Comparison of ENCODE assay signal across 24 cellular contexts in genomic region chr2:23528171-23528570, GRCh38.
"Had no signal": no experiment of that assay in that cellular context is flagged by ENCODE, and none has a peak within 500 bp of the region (broad histone marks: within the 10 kb centered on the region; RNA-seq: fewer than 3 reads in every experiment).

No MANE protein-coding gene starts in this region.

- H3K27ac Mint-ChIP-seq: dendritic cell treated with granulocyte-macrophage colony-stimulating factor and Interleukin-4, amounts not matched to agents 40 ng/mL and 50 ng/mL, for 4 days; effector memory CD8-positive, alpha-beta T cell; endodermal cell; mesothelial cell of epicardium had no signal

- H3K9me3 ChIP-seq: colonic mucosa, esophagus squamous epithelium, gastrocnemius medialis, heart right ventricle, left lung, lower lobe of right lung, mucosa of descending colon had no signal

- ATAC-seq: effector memory CD8-positive, alpha-beta T cell; esophagus mucosa; gastrocnemius medialis; heart right ventricle; left cardiac atrium; left lung; left ventricle myocardium superior; lower lobe of right lung; mucosa of descending colon had no signal

- H3K27me3 ChIP-seq: colonic mucosa, esophagus squamous epithelium, gastrocnemius medialis, left lung had no signal

- H3K36me3 Mint-ChIP-seq: mesothelial cell of epicardium had no signal

- H3K27ac ChIP-seq: colonic mucosa, epithelial cell of prostate, esophagus squamous epithelium, gastrocnemius medialis, heart right ventricle, left lung, lower lobe of right lung had no signal

- H3K4me3 Mint-ChIP-seq: dendritic cell treated with granulocyte-macrophage colony-stimulating factor and Interleukin-4, amounts not matched to agents 40 ng/mL and 50 ng/mL, for 4 days; effector memory CD8-positive, alpha-beta T cell; endodermal cell; mesothelial cell of epicardium had no signal

- H3K9me3 Mint-ChIP-seq: dendritic cell treated with granulocyte-macrophage colony-stimulating factor and Interleukin-4, amounts not matched to agents 40 ng/mL and 50 ng/mL, for 4 days; effector memory CD8-positive, alpha-beta T cell; endodermal cell; mesothelial cell of epicardium had no signal

- DNase-seq: colonic mucosa; cortex of kidney; effector CD8-positive, alpha-beta T cell; effector memory CD8-positive, alpha-beta T cell; endodermal cell; erythroblast; esophagus squamous epithelium; foreskin fibroblast; foreskin melanocyte; gastrocnemius medialis; glutamatergic neuron; head of caudate nucleus; heart right ventricle; hippocampal formation; left cardiac atrium; left lung; left ventricle myocardium superior; lower lobe of right lung; mesenchymal stem cell; mucosa of descending colon had no signal

- H3K36me3 ChIP-seq: colonic mucosa, esophagus squamous epithelium, gastrocnemius medialis, heart right ventricle, left lung, lower lobe of right lung had no signal

- H3K4me1 ChIP-seq: colonic mucosa had no signal

- H3K4me3 ChIP-seq: colonic mucosa, esophagus squamous epithelium, gastrocnemius medialis, heart right ventricle, left lung, lower lobe of right lung, mucosa of descending colon had no signal
